In genomic region chr4:182343435-182343834, GRCh38 we compare ENCODE assay signal across 29 cellular contexts.
"Had no signal": no experiment of that assay in that cellular context is flagged by ENCODE, and none has a peak within 500 bp of the region (broad histone marks: within the 10 kb centered on the region; RNA-seq: fewer than 3 reads in every experiment).

No MANE protein-coding gene starts in this region.

- H3K9me3 Mint-ChIP-seq: activated B cell treated with CpG ODN at 0.5 μM for 24 hours; activated CD4-positive, alpha-beta T cell treated with anti-CD3 and anti-CD28 coated beads, Interleukin-2, amount 10 ng/mL, durations not matched to agents 24 days and 14 days; activated naive CD8-positive, alpha-beta T cell treated with anti-CD3 and anti-CD28 coated beads, Interleukin-2, amount 50 U/mL, for 24 hours; activated T-cell treated with anti-CD3 and anti-CD28 coated beads, Interleukin-2, amount 50 U/mL, for 24 hours; activated T-helper 1 cell treated with anti-CD3 and anti-CD28 coated beads, Interleukin-12 subunit alpha, Interleukin-12 subunit beta, Interleukin-2, Interleukin-4 antibody, amounts not matched to agents 30 ng/mL and 10 ng/mL and 1 ng/mL, durations not matched to agents 14 hours and 24 hours and 36 hours; brain; T-helper 1 cell treated with Interleukin-12 subunit alpha and Interleukin-12 subunit beta and Interleukin-4 antibody, amounts not matched to agents 30 μg/mL and 1 μg/mL, for 36 hours had no signal

- ATAC-seq: activated CD8-positive, alpha-beta memory T cell treated with anti-CD3 and anti-CD28 coated beads, Interleukin-2, amount 10 ng/mL, durations not matched to agents 7 days and 5 days; activated naive CD4-positive, alpha-beta T cell treated with anti-CD3 and anti-CD28 coated beads, Interleukin-2, amount 50 U/mL, for 72 hours; activated naive CD8-positive, alpha-beta T cell treated with anti-CD3 and anti-CD28 coated beads, Interleukin-2, amount 50 U/mL, for 24 hours; Panc1; Right ventricle myocardium inferior had no signal

- H3K27me3 Mint-ChIP-seq: activated B cell treated with CpG ODN at 0.5 μM for 24 hours; activated CD4-positive, alpha-beta T cell treated with anti-CD3 and anti-CD28 coated beads, Interleukin-2, amount 10 ng/mL, durations not matched to agents 24 days and 14 days; brain had no signal

- H3K4me1 Mint-ChIP-seq: activated B cell treated with CpG ODN at 0.5 μM for 24 hours; activated CD4-positive, alpha-beta T cell treated with anti-CD3 and anti-CD28 coated beads, Interleukin-2, amount 10 ng/mL, durations not matched to agents 24 days and 14 days; activated CD8-positive, alpha-beta memory T cell treated with anti-CD3 and anti-CD28 coated beads, Interleukin-2, amount 10 ng/mL, durations not matched to agents 7 days and 5 days; activated naive CD8-positive, alpha-beta T cell treated with anti-CD3 and anti-CD28 coated beads, Interleukin-2, amount 50 U/mL, for 24 hours had no signal

- H3K4me3 ChIP-seq: SK-N-MC had no signal

- H3K4me3 Mint-ChIP-seq: activated B cell treated with CpG ODN at 0.5 μM for 24 hours; activated CD4-positive, alpha-beta T cell treated with anti-CD3 and anti-CD28 coated beads, Interleukin-2, amount 10 ng/mL, durations not matched to agents 24 days and 14 days; activated CD8-positive, alpha-beta memory T cell treated with anti-CD3 and anti-CD28 coated beads, Interleukin-2, amount 10 ng/mL, durations not matched to agents 7 days and 5 days; activated naive CD8-positive, alpha-beta T cell treated with anti-CD3 and anti-CD28 coated beads, Interleukin-2, amount 50 U/mL, for 24 hours; activated T-cell treated with anti-CD3 and anti-CD28 coated beads, Interleukin-2, amount 50 U/mL, for 24 hours; activated T-helper 1 cell treated with anti-CD3 and anti-CD28 coated beads, Interleukin-12 subunit alpha, Interleukin-12 subunit beta, Interleukin-2, Interleukin-4 antibody, amounts not matched to agents 30 ng/mL and 10 ng/mL and 1 ng/mL, durations not matched to agents 14 hours and 24 hours and 36 hours; brain; T-helper 1 cell treated with Interleukin-12 subunit alpha and Interleukin-12 subunit beta and Interleukin-4 antibody, amounts not matched to agents 30 μg/mL and 1 μg/mL, for 36 hours had no signal

- H3K36me3 Mint-ChIP-seq: activated CD8-positive, alpha-beta memory T cell treated with anti-CD3 and anti-CD28 coated beads, Interleukin-2, amount 10 ng/mL, durations not matched to agents 7 days and 5 days; activated naive CD4-positive, alpha-beta T cell treated with anti-CD3 and anti-CD28 coated beads, Interleukin-2, amount 50 U/mL, for 72 hours; brain had no signal

- H3K27ac Mint-ChIP-seq: activated B cell treated with CpG ODN at 0.5 μM for 24 hours; activated CD4-positive, alpha-beta T cell treated with anti-CD3 and anti-CD28 coated beads, Interleukin-2, amount 10 ng/mL, durations not matched to agents 24 days and 14 days; activated CD8-positive, alpha-beta memory T cell treated with anti-CD3 and anti-CD28 coated beads, Interleukin-2, amount 10 ng/mL, durations not matched to agents 7 days and 5 days; activated naive CD4-positive, alpha-beta T cell treated with anti-CD3 and anti-CD28 coated beads, Interleukin-2, amount 50 U/mL, for 72 hours; activated naive CD8-positive, alpha-beta T cell treated with anti-CD3 and anti-CD28 coated beads, Interleukin-2, amount 50 U/mL, for 24 hours; activated T-cell treated with anti-CD3 and anti-CD28 coated beads, Interleukin-2, amount 50 U/mL, for 24 hours; activated T-helper 1 cell treated with anti-CD3 and anti-CD28 coated beads, Interleukin-12 subunit alpha, Interleukin-12 subunit beta, Interleukin-2, Interleukin-4 antibody, amounts not matched to agents 30 ng/mL and 10 ng/mL and 1 ng/mL, durations not matched to agents 14 hours and 24 hours and 36 hours; brain; T-helper 1 cell treated with Interleukin-12 subunit alpha and Interleukin-12 subunit beta and Interleukin-4 antibody, amounts not matched to agents 30 μg/mL and 1 μg/mL, for 36 hours had no signal

- H3K27ac ChIP-seq: SK-N-MC had no signal

- DNase-seq: activated B cell treated with CpG ODN at 0.5 μM for 24 hours; activated CD4-positive, alpha-beta T cell treated with anti-CD3 and anti-CD28 coated beads for 1 hour; activated CD4-positive, alpha-beta T cell treated with anti-CD3 and anti-CD28 coated beads, Interleukin-2, amount 10 ng/mL, durations not matched to agents 24 days and 14 days; activated CD4-positive, alpha-beta T cell treated with anti-CD3 and anti-CD28 coated beads, Interleukin-2, amount 50 U/mL, for 48 hours; activated CD8-positive, alpha-beta memory T cell treated with anti-CD3 and anti-CD28 coated beads, Interleukin-2, amount 10 ng/mL, durations not matched to agents 7 days and 5 days; activated effector memory CD4-positive, alpha-beta T cell treated with anti-CD3 and anti-CD28 coated beads, Interleukin-2, amount 50 U/mL, for 16 hours; activated naive CD4-positive, alpha-beta T cell treated with Interleukin-2 at 50 U/mL for 16 hours; activated naive CD8-positive, alpha-beta T cell treated with anti-CD3 and anti-CD28 coated beads, Interleukin-2, amount 50 U/mL, for 24 hours; activated T-cell treated with anti-CD3 and anti-CD28 coated beads, Interleukin-2, amount 50 U/mL, for 24 hours; amniotic stem cell; Kasumi-1; KBM-7; NCI-H1105 treated with DMSO at 0.1 percent for 48 hours; NCI-H1436 treated with DMSO at 0.1 percent for 48 hours; NCI-H187; NCI-H2081; NCI-H510A treated with DMSO at 0.1 percent for 48 hours; NCI-H69; NK-92 treated with Interleukin-12 subunit alpha and Interleukin-12 subunit beta, amount 100 ng/mL, for 24 hours; OCI-M1; RPMI8226; SW 1271 had no signal
